In genomic region chr19:30293051-30293785, GRCh38 we compare ENCODE assay signal across 20 cellular contexts.
"Had no signal": no experiment of that assay in that cellular context is flagged by ENCODE, and none has a peak within 500 bp of the region (broad histone marks: within the 10 kb centered on the region; RNA-seq: fewer than 3 reads in every experiment).

No MANE protein-coding gene starts in this region.

- H3K36me3 Mint-ChIP-seq: activated naive CD8-positive, alpha-beta T cell; type B pancreatic cell had no signal

- H3K9me3 Mint-ChIP-seq: endodermal cell, nephron, type B pancreatic cell had no signal

- FAIRE-seq: frontal cortex, keratinocyte had no signal

- H3K27ac Mint-ChIP-seq: activated naive CD8-positive, alpha-beta T cell; endodermal cell; nephron; type B pancreatic cell had no signal

- H3K36me3 ChIP-seq: breast epithelium, heart right ventricle, left ventricle myocardium inferior, ovary had no signal

- H3K4me1 ChIP-seq: breast epithelium, heart right ventricle, left ventricle myocardium inferior had no signal

- H3K9me3 ChIP-seq: breast epithelium, ovary had no signal

- H3K27ac ChIP-seq: breast epithelium, heart right ventricle, left ventricle myocardium inferior, ovary, skin epidermis had no signal

- H3K4me3 Mint-ChIP-seq: activated naive CD8-positive, alpha-beta T cell; endodermal cell; nephron; type B pancreatic cell had no signal

- ATAC-seq: activated CD4-positive, CD25-positive, alpha-beta regulatory T cell treated with anti-CD3 and anti-CD28 coated beads, Interleukin-2, amount 50 U/mL, for 24 hours; heart right ventricle had no signal

- H3K4me3 ChIP-seq: breast epithelium, heart right ventricle, left ventricle myocardium inferior, ovary, skin epidermis had no signal

- DNase-seq: activated CD4-positive, alpha-beta T cell treated with anti-CD3 and anti-CD28 coated beads, Interleukin-2, amount 50 U/mL, for 1 hour; activated CD8-positive, alpha-beta memory T cell treated with anti-CD3 and anti-CD28 coated beads for 24 hours; activated gamma-delta T cell treated with Interleukin-2 at 50 U/mL for 16 hours; amniotic stem cell; endodermal cell; heart right ventricle; left ventricle myocardium inferior; mesendoderm; ovary; stimulated activated CD4-positive, alpha-beta T cell treated with anti-CD3 and anti-CD28 coated beads, Interleukin-15, amount 100 ng/mL, for 24 hours; stimulated activated CD4-positive, alpha-beta T cell treated with anti-CD3 and anti-CD28 coated beads, Interleukin-4, amount 100 ng/mL, for 1 hour; stimulated activated naive CD4-positive, alpha-beta T cell had no signal
